ENCODE assay signal across 27 cellular contexts in the genomic region with DNA sequence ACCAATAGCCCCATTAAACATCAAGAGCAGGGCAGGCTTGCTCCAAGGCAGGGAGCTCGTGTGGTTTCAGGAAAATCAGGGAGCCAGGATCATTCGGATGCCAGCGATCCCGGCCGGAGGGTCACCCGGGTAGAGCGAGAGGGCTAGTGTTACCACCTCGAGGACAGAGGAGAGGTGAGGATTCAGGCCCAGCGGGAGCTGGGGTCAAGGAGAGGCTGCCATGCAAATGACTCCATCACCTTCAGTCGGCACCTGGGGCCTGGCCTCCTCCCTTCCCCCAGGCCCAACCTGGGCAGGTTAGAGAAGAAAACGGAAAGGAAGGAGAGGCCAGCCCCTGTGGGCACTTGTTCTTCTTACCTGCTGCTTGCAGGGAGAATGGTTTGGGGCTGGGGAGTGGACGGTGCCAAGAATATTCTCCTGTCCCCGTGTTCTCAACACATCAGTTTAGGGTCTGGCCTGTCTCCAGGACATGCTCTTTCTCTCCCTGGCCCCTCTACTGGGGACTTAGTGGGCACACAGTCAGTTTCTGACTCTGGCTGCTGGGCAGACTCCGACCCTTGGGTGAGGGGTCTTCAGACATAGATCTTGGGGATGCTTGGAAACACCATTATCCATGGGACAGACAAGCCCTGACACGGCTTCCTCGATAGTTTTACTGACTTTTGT.
"Had no signal": no experiment of that assay in that cellular context is flagged by ENCODE, and none has a peak within 500 bp of the region (broad histone marks: within the 10 kb centered on the region; RNA-seq: fewer than 3 reads in every experiment).

No MANE protein-coding gene starts in this region.

- H3K27ac ChIP-seq: ovary, parathyroid adenoma, psoas muscle, right lobe of liver, sigmoid colon, stomach, thoracic aorta, thyroid gland, tibial nerve, upper lobe of left lung, vagina had no signal

- H3K27me3 ChIP-seq: ovary, right lobe of liver, thyroid gland, tibial nerve, upper lobe of left lung, vagina had no signal

- H3K9me3 ChIP-seq: ovary, psoas muscle, right lobe of liver, sigmoid colon, stomach, thoracic aorta, thyroid gland, tibial nerve, upper lobe of left lung, vagina had no signal

- H3K27ac Mint-ChIP-seq: naive thymus-derived CD4-positive, alpha-beta T cell; natural killer cell; nephron; progenitor cell of endocrine pancreas; stimulated activated effector memory CD8-positive, alpha-beta T cell treated with anti-CD3 and anti-CD28 coated beads, Interleukin-12 subunit alpha, Interleukin-12 subunit beta, amount 100 ng/mL, for 72 hours; stimulated activated naive B cell treated with anti-CD40 and anti-IgM and Interleukin-4, amounts not matched to agents 10 μg/mL and 1 μg/mL and 100 μg/mL, for 72 hours; stimulated activated naive CD8-positive, alpha-beta T cell treated with anti-CD3 and anti-CD28 coated beads, Interleukin-15, Interleukin-2, amounts not matched to agents 100 ng/mL and 50 ng/mL, for 24 hours had no signal

- DNase-seq: naive thymus-derived CD4-positive, alpha-beta T cell; natural killer cell; occipital lobe; ovary; psoas muscle; right cardiac atrium; right lobe of liver; sigmoid colon; small intestine; stimulated activated CD4-positive, alpha-beta T cell treated with anti-CD3 and anti-CD28 coated beads, Interleukin-15, amount 100 ng/mL, for 24 hours; stimulated activated CD4-positive, alpha-beta T cell treated with anti-CD3 and anti-CD28 coated beads, Interleukin-2, amount 100 ng/mL, for 24 hours; stimulated activated CD4-positive, alpha-beta T cell treated with anti-CD3 and anti-CD28 coated beads, Interleukin-2, amount 100 ng/mL, for 48 hours; stimulated activated CD4-positive, alpha-beta T cell treated with anti-CD3 and anti-CD28 coated beads, Interleukin-4, amount 100 ng/mL, for 24 hours; stimulated activated naive B cell treated with anti-CD40 and anti-IgM and Interleukin-4, amounts not matched to agents 10 μg/mL and 1 μg/mL and 100 μg/mL, for 72 hours; stimulated activated naive CD4-positive, alpha-beta T cell treated with Interleukin-2 at 50 U/mL for 16 hours; stomach; thyroid gland; trophoblast cell; upper lobe of left lung had no signal

- H3K27me3 Mint-ChIP-seq: stimulated activated naive B cell treated with anti-CD40 and anti-IgM and Interleukin-4, amounts not matched to agents 10 μg/mL and 1 μg/mL and 100 μg/mL, for 72 hours; stimulated activated naive CD8-positive, alpha-beta T cell treated with anti-CD3 and anti-CD28 coated beads, Interleukin-15, Interleukin-2, amounts not matched to agents 100 ng/mL and 50 ng/mL, for 24 hours had no signal

- H3K4me1 Mint-ChIP-seq: naive thymus-derived CD4-positive, alpha-beta T cell; natural killer cell; stimulated activated effector memory CD8-positive, alpha-beta T cell treated with anti-CD3 and anti-CD28 coated beads, Interleukin-12 subunit alpha, Interleukin-12 subunit beta, amount 100 ng/mL, for 72 hours; stimulated activated naive B cell treated with anti-CD40 and anti-IgM and Interleukin-4, amounts not matched to agents 10 μg/mL and 1 μg/mL and 100 μg/mL, for 72 hours had no signal

- H3K79me2 ChIP-seq: parathyroid adenoma had no signal

- H2AFZ ChIP-seq: parathyroid adenoma had no signal

- H3K9me3 Mint-ChIP-seq: nephron; stimulated activated naive CD8-positive, alpha-beta T cell treated with anti-CD3 and anti-CD28 coated beads, Interleukin-15, Interleukin-2, amounts not matched to agents 100 ng/mL and 50 ng/mL, for 24 hours had no signal

- H3K36me3 Mint-ChIP-seq: naive thymus-derived CD4-positive, alpha-beta T cell; natural killer cell; stimulated activated effector memory CD8-positive, alpha-beta T cell treated with anti-CD3 and anti-CD28 coated beads, Interleukin-12 subunit alpha, Interleukin-12 subunit beta, amount 100 ng/mL, for 72 hours; stimulated activated naive B cell treated with anti-CD40 and anti-IgM and Interleukin-4, amounts not matched to agents 10 μg/mL and 1 μg/mL and 100 μg/mL, for 72 hours had no signal

- H3K4me1 ChIP-seq: parathyroid adenoma, psoas muscle, right lobe of liver, sigmoid colon, stomach, thyroid gland, tibial nerve, upper lobe of left lung, vagina had no signal

- H3K4me3 ChIP-seq: ovary, psoas muscle, right lobe of liver, sigmoid colon, stomach, thoracic aorta, thyroid gland, tibial nerve, upper lobe of left lung, vagina had no signal

- H3K36me3 ChIP-seq: ovary, right lobe of liver, sigmoid colon, stomach, thoracic aorta, thyroid gland, tibial nerve, upper lobe of left lung, vagina had no signal

- ATAC-seq: naive thymus-derived CD4-positive, alpha-beta T cell; natural killer cell; psoas muscle; right cardiac atrium; right lobe of liver; stimulated activated effector memory CD8-positive, alpha-beta T cell treated with anti-CD3 and anti-CD28 coated beads, Interleukin-12 subunit alpha, Interleukin-12 subunit beta, amount 100 ng/mL, for 72 hours; stimulated activated naive B cell treated with anti-CD40 and anti-IgM and Interleukin-4, amounts not matched to agents 10 μg/mL and 1 μg/mL and 100 μg/mL, for 72 hours had no signal

- H3K9ac ChIP-seq: parathyroid adenoma had no signal

- H3K4me3 Mint-ChIP-seq: naive thymus-derived CD4-positive, alpha-beta T cell; natural killer cell; nephron; stimulated activated effector memory CD8-positive, alpha-beta T cell treated with anti-CD3 and anti-CD28 coated beads, Interleukin-12 subunit alpha, Interleukin-12 subunit beta, amount 100 ng/mL, for 72 hours; stimulated activated naive B cell treated with anti-CD40 and anti-IgM and Interleukin-4, amounts not matched to agents 10 μg/mL and 1 μg/mL and 100 μg/mL, for 72 hours; stimulated activated naive CD8-positive, alpha-beta T cell treated with anti-CD3 and anti-CD28 coated beads, Interleukin-15, Interleukin-2, amounts not matched to agents 100 ng/mL and 50 ng/mL, for 24 hours had no signal
